In the genomic region with DNA sequence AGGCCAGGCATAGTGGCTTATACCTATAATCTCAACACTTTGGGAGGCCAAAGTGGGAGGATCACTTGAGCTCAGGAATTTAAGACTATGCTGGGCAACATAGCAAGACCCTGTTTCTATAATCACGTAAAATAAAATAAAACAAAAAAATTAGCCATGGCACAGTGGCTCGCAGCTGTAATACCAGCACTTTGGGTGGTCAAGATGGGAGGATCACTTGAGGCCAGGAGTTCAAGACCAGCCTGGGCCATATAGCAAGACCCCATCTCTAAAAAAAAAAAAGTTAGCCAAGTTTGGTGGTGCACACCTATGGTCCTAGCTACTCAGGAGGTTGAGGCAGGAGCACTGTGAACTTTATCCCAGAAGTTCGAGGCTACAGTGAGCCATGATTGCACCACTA, we compare ENCODE assay signal across 8 cellular contexts.
"Had no signal": no experiment of that assay in that cellular context is flagged by ENCODE, and none has a peak within 500 bp of the region (broad histone marks: within the 10 kb centered on the region; RNA-seq: fewer than 3 reads in every experiment).

No MANE protein-coding gene starts in this region.

- FAIRE-seq: G401.6, GM12878, GM12891, GM12892, GM18507, GM19239 had no signal

- H3K4me3 ChIP-seq: GM12878 had no signal

- DNase-seq: GDM1, GF-D8 had no signal

- ATAC-seq: GM12878 had no signal
